2 cellular contexts compared by ENCODE assay signal in genomic region chr1:109027841-109028240, GRCh38.
TF ChIP-seq lines count a peak whose summit lies in the region.

No MANE protein-coding gene starts in this region.

TF ChIP-seq in liver, 16 proteins besides CTCF, POLR2A, EP300 and RAD21:
- no peak for TF ChIP-seq HNF4A (conservative IDR thresholded peaks at IDR 0.05)
- TF ChIP-seq RXRA (IDR thresholded peaks at IDR 0.05) = no peak
- TF ChIP-seq EGR1 (IDR thresholded peaks at IDR 0.05; ENCODE audit: low read depth in 2 of 2) = no peak
- TF ChIP-seq YY1 (IDR thresholded peaks at IDR 0.05) = no peak
- no peak for TF ChIP-seq NR2F2 (IDR thresholded peaks at IDR 0.05)
- TF ChIP-seq ZBTB33 (IDR thresholded peaks at IDR 0.05) = no peak
- TF ChIP-seq TAF1 (conservative IDR thresholded peaks at IDR 0.05) = no peak
- TF ChIP-seq FOXA1 (IDR thresholded peaks at IDR 0.05) = no peak
- no peak for TF ChIP-seq SP1 (IDR thresholded peaks at IDR 0.05)
- no peak for TF ChIP-seq GABPA (IDR thresholded peaks at IDR 0.05 in 1 of 2, conservative IDR thresholded peaks at IDR 0.05 in 1 of 2)
- TF ChIP-seq JUND (IDR thresholded peaks at IDR 0.05) = no peak
- TF ChIP-seq HNF4G (IDR thresholded peaks at IDR 0.05) = no peak
- TF ChIP-seq REST (IDR thresholded peaks at IDR 0.05) = no peak
- no peak for TF ChIP-seq MAX (IDR thresholded peaks at IDR 0.05)

TF ChIP-seq in HepG2, 621 proteins besides CTCF, POLR2A, EP300 and RAD21:
- TF ChIP-seq ZNF543 (CRISPR knock-in tag; IDR thresholded peaks at IDR 0.05) (no peak), SRF (IDR thresholded peaks at IDR 0.05; ENCODE audit: low read depth, low read length) (no peak), CHD4 (IDR thresholded peaks at IDR 0.05; ENCODE audit: borderline replicate concordance, low read length) (no peak), NFIB (CRISPR knock-in tag; IDR thresholded peaks at IDR 0.05; ENCODE audit: borderline replicate concordance) (no peak), ZFYVE20 (CRISPR knock-in tag; IDR thresholded peaks at IDR 0.05; ENCODE audit: borderline replicate concordance, low read depth) (no peak), LBX2 (CRISPR knock-in tag; IDR thresholded peaks at IDR 0.05; ENCODE audit: borderline replicate concordance) (no peak), CHD2 (IDR thresholded peaks at IDR 0.05; ENCODE audit: low read depth, low read length) (no peak), JARID2 (CRISPR knock-in tag; IDR thresholded peaks at IDR 0.05; ENCODE audit: insufficient replicate concordance) (no peak), ZMYM3 (CRISPR knock-in tag; IDR thresholded peaks at IDR 0.05) (no peak), ZNF710 (CRISPR knock-in tag; IDR thresholded peaks at IDR 0.05; ENCODE audit: borderline replicate concordance) (no peak), ZNF326 (CRISPR knock-in tag; IDR thresholded peaks at IDR 0.05; ENCODE audit: borderline replicate concordance) (no peak), ZNF10 (CRISPR knock-in tag; IDR thresholded peaks at IDR 0.05; ENCODE audit: borderline replicate concordance, low read depth) (no peak), HES4 (CRISPR knock-in tag; IDR thresholded peaks at IDR 0.05; ENCODE audit: borderline replicate concordance) (no peak), ZNF589 (CRISPR knock-in tag; conservative IDR thresholded peaks at IDR 0.05) (no peak), ZGPAT (CRISPR knock-in tag; IDR thresholded peaks at IDR 0.05) (no peak), ZNF34 (CRISPR knock-in tag; IDR thresholded peaks at IDR 0.05; ENCODE audit: borderline replicate concordance) (no peak)
